Comparison of ENCODE assay signal across 8 cellular contexts in genomic region chr2:195656131-195656858, GRCh38. TPM values are rescaled to one million over a fixed set of nuclear protein-coding genes. Genes with fewer than 3 reads are reported as not detected.
DNase-seq lines count a peak whose midpoint lies in the region; ATAC-seq and TF ChIP-seq lines count a peak whose summit lies in the region.

No MANE protein-coding gene starts in this region.

- H3K36me3 ChIP-seq in HCT116 (ENCODE audit: control insufficient read depth in 1 of 2, insufficient read depth in 2 of 2, low read length in 2 of 2): no peaks in the 10 kb centered on the region
- H3K36me3 ChIP-seq in iPS-20b (ENCODE audit: insufficient read depth, low read depth, low read length): no peaks in the 10 kb centered on the region
- H3K36me3 ChIP-seq in stomach smooth muscle (ENCODE audit: control insufficient read depth in 2 of 2, insufficient read depth in 2 of 2, low read length in 2 of 2): no peaks in the 10 kb centered on the region

- peak overlapping the region; percentile 95 for H2AFZ ChIP-seq in HCT116 (ENCODE audit: low read depth, low read length, poor library complexity, severe bottlenecking)

- ATAC-seq in HCT116 (no peak), HG03139 (IDR thresholded peaks at IDR 0.05; ENCODE audit: unreplicated experiment) (no peak)

- DNase-seq in HCT116 (ENCODE audit: low read depth, low spot score) (no peak), NCI-H1417 treated with DMSO at 0.1 percent for 48 hours (lab: John Stamatoyannopoulos, UW) (no peak), NK-92 (lab: John Stamatoyannopoulos, UW; ENCODE audit: unreplicated experiment) (no peak)
- DNase-seq in activated CD4-positive, alpha-beta memory T cell treated with anti-CD3 and anti-CD28 coated beads, Interleukin-2, amount 10 ng/mL, durations not matched to agents 7 days and 5 days: no peak

- H3K27ac ChIP-seq in 22Rv1: peak overlapping the region; percentile 98
- H3K27ac ChIP-seq in HCT116 (ENCODE audit: low read depth, low read length): peak overlapping the region; percentile 11; the same call in 1 of the 2 replicates
- H3K27ac ChIP-seq in iPS-20b (ENCODE audit: low read length): peak overlapping the region; percentile 62
- peak overlapping the region; percentile 97 for H3K27ac ChIP-seq in stomach smooth muscle (ENCODE audit: low read length)

- BruUV-seq in HCT116 (replicated peaks; lab: Mats Ljungman, UMichigan): TSS peak; percentile 95

- RAD21 ChIA-PET in HCT116 (lab: Charles Lee; ENCODE audit: low non-redundant PET in 1 of 2, low total read pairs in 2 of 2, uncharacterized antibody in 2 of 2, unreplicated experiment in 2 of 2): no interaction called here

- no peak for TF ChIP-seq RAD21 in HCT116 (IDR thresholded peaks at IDR 0.05; ENCODE audit: low read depth)

- H3K4me3 ChIP-seq in HCT116 (replicated peaks in 1 of 2; ENCODE audit: low read depth in 1 of 2, low read length in 2 of 2) (peak overlapping the region; percentile 8 to 66), iPS-20b (ENCODE audit: low read length) (peak overlapping the region; percentile 75), stomach smooth muscle (ENCODE audit: low read length in 2 of 2) (peak overlapping the region; percentile 61 to 85)

- peaks cover 11 to 17% of the 10 kb centered on the region in 2 experiments; a peak in 3 of 4 replicates for H3K4me1 ChIP-seq in HCT116 (ENCODE audit: control insufficient read depth in 1 of 2, insufficient read depth in 2 of 2, low read length in 2 of 2)
- peaks cover 16% of the 10 kb centered on the region for H3K4me1 ChIP-seq in iPS-20b (ENCODE audit: insufficient read depth, low read length)
- peaks cover 15% of the 10 kb centered on the region for H3K4me1 ChIP-seq in stomach smooth muscle (ENCODE audit: control insufficient read depth, insufficient read depth, low read length)

- H3K9ac ChIP-seq in HCT116 (ENCODE audit: low read length): peak overlapping the region; percentile 39
- H3K9ac ChIP-seq in iPS-20b (ENCODE audit: low read depth, low read length): peak overlapping the region; percentile 82; the same call in 1 of the 2 replicates
- H3K9ac ChIP-seq in stomach smooth muscle (ENCODE audit: low read length in 2 of 2): peak overlapping the region; percentile 64 to 72

- H3K4me3 Mint-ChIP-seq in activated CD4-positive, alpha-beta memory T cell treated with anti-CD3 and anti-CD28 coated beads, Interleukin-2, amount 10 ng/mL, durations not matched to agents 7 days and 5 days: peak overlapping the region; percentile 97

- no peaks in the 10 kb centered on the region for H4K20me1 ChIP-seq in HCT116 (ENCODE audit: insufficient read depth)

- H3K79me2 ChIP-seq in HCT116 (ENCODE audit: insufficient read depth, low read length): peaks cover 38% of the 10 kb centered on the region

- no peak for TF ChIP-seq POLR2A in HCT116 (IDR thresholded peaks at IDR 0.05; ENCODE audit: borderline replicate concordance, extremely low read depth, insufficient read depth, insufficient read length)

- POLR2A ChIA-PET in HCT116 (lab: Charles Lee): interaction anchor here (0.7 to 1.8 kb wide), 17 partner anchors 10 to 422 kb away, joined by 3 to 12 read pairs (median 4); no protein-coding TSS in a partner anchor
- POLR2A ChIA-PET in activated CD4-positive, alpha-beta memory T cell treated with anti-CD3 and anti-CD28 coated beads, Interleukin-2, amount 10 ng/mL, durations not matched to agents 7 days and 5 days (lab: Charles Lee): interaction anchor here (0.6 to 7.1 kb wide), 35 partner anchors 10 to 522 kb away, joined by 3 to 408 read pairs (median 5); partner anchors contain the start of gene DNAH7

- H3K4me2 ChIP-seq in HCT116 (ENCODE audit: low read length): peak overlapping the region; percentile 83

- peaks cover 16% of the 10 kb centered on the region for H3K4me1 Mint-ChIP-seq in activated CD4-positive, alpha-beta memory T cell treated with anti-CD3 and anti-CD28 coated beads, Interleukin-2, amount 10 ng/mL, durations not matched to agents 7 days and 5 days

- H3K9me3 Mint-ChIP-seq in activated CD4-positive, alpha-beta memory T cell treated with anti-CD3 and anti-CD28 coated beads, Interleukin-2, amount 10 ng/mL, durations not matched to agents 7 days and 5 days: peaks cover 4% of the 10 kb centered on the region

- peaks cover 34% of the 10 kb centered on the region for H3K36me3 Mint-ChIP-seq in activated CD4-positive, alpha-beta memory T cell treated with anti-CD3 and anti-CD28 coated beads, Interleukin-2, amount 10 ng/mL, durations not matched to agents 7 days and 5 days (ENCODE audit: low read depth)

- no peaks in the 10 kb centered on the region for H3K9me2 ChIP-seq in HCT116 (ENCODE audit: insufficient read depth)

- H3K9me3 ChIP-seq in HCT116 (ENCODE audit: control insufficient read depth in 1 of 2, insufficient read depth in 1 of 2, low read depth in 1 of 2, low read length in 2 of 2): no peaks in the 10 kb centered on the region
- H3K9me3 ChIP-seq in iPS-20b (ENCODE audit: insufficient read depth, low read depth, low read length): no peaks in the 10 kb centered on the region
- no peaks in the 10 kb centered on the region for H3K9me3 ChIP-seq in stomach smooth muscle (ENCODE audit: control insufficient read depth in 2 of 2, low read length in 2 of 2)

- CTCF ChIA-PET in HCT116 (lab: Charles Lee): interaction anchor here (0.9 to 1.3 kb wide), 5 partner anchors 19 to 410 kb away, joined by 3 to 4 read pairs (median 4); no protein-coding TSS in a partner anchor
- CTCF ChIA-PET in activated CD4-positive, alpha-beta memory T cell treated with anti-CD3 and anti-CD28 coated beads, Interleukin-2, amount 10 ng/mL, durations not matched to agents 7 days and 5 days (lab: Charles Lee): interaction anchor here (0.5 to 5.3 kb wide), 15 partner anchors 18 to 412 kb away, joined by 3 to 73 read pairs (median 5); partner anchors contain the start of gene DNAH7

- H3K27me3 ChIP-seq in HCT116 (ENCODE audit: insufficient read depth, low read length): no peaks in the 10 kb centered on the region
- no peaks in the 10 kb centered on the region for H3K27me3 ChIP-seq in iPS-20b (ENCODE audit: insufficient read depth, low read length)
- no peaks in the 10 kb centered on the region for H3K27me3 ChIP-seq in stomach smooth muscle (ENCODE audit: control insufficient read depth in 1 of 2, insufficient read depth in 2 of 2, low read length in 2 of 2)

- H3K27me3 Mint-ChIP-seq in activated CD4-positive, alpha-beta memory T cell treated with anti-CD3 and anti-CD28 coated beads, Interleukin-2, amount 10 ng/mL, durations not matched to agents 7 days and 5 days: no peaks in the 10 kb centered on the region

- TF ChIP-seq CTCF in 22Rv1 (IDR thresholded peaks at IDR 0.05) (no peak), HCT116 (IDR thresholded peaks at IDR 0.05 in 2 of 3, conservative IDR thresholded peaks at IDR 0.05 in 1 of 3; ENCODE audit: borderline replicate concordance in 1 of 3, insufficient read depth in 1 of 3, low read depth in 2 of 3, low read length in 2 of 3) (no peak)

- intact Hi-C loops in HCT116 (cut with micrococcal nuclease): loop anchor here (5.0 kb wide), 1 partner anchor 244 kb away; no protein-coding TSS in a partner anchor

- H3K27ac Mint-ChIP-seq in activated CD4-positive, alpha-beta memory T cell treated with anti-CD3 and anti-CD28 coated beads, Interleukin-2, amount 10 ng/mL, durations not matched to agents 7 days and 5 days: peak overlapping the region; percentile 98

TF ChIP-seq in HCT116, 20 proteins besides CTCF, POLR2A, EP300 and RAD21:
- TF ChIP-seq MAX (IDR thresholded peaks at IDR 0.05) (peak; percentile 12; the same call in 1 of the 2 replicates), YY1 (IDR thresholded peaks at IDR 0.05; ENCODE audit: extremely low read depth, insufficient replicate concordance, low read depth, low read length) (peak; percentile 29), POLR2AphosphoS5 (IDR thresholded peaks at IDR 0.05; ENCODE audit: low read depth, low read length) (no peak; the same call in none of the 2 replicates), EGR1 (IDR thresholded peaks at IDR 0.05; ENCODE audit: low read depth) (no peak)

RNA-seq across cellular contexts. Expression of gene SLC39A10, which starts 0.7 kb away (rescaled TPM):
- 59.0 TPM for total RNA-seq in HCT116 (2021; ENCODE audit: unreplicated experiment)
- 9.2 and 10.9 TPM in 2 replicates for polyA plus RNA-seq in HCT116 (2012)
- 10 to 100 TPM; 43.2 to 47.0 TPM for total RNA-seq in activated CD4-positive, alpha-beta memory T cell treated with anti-CD3 and anti-CD28 coated beads, Interleukin-2, amount 10 ng/mL, durations not matched to agents 7 days and 5 days

Comparison
In these comparisons a context has a peak if more than half of its experiments do, and no peak if none do; other contexts are left out.
1. H3K27ac ChIP-seq: peak in every context shown above with its lines; median percentile 98 in 22Rv1; 97 in stomach smooth muscle; 62 in iPS-20b; 11 in HCT116.